ENCODE assay signal across 9 cellular contexts in the genomic region with DNA sequence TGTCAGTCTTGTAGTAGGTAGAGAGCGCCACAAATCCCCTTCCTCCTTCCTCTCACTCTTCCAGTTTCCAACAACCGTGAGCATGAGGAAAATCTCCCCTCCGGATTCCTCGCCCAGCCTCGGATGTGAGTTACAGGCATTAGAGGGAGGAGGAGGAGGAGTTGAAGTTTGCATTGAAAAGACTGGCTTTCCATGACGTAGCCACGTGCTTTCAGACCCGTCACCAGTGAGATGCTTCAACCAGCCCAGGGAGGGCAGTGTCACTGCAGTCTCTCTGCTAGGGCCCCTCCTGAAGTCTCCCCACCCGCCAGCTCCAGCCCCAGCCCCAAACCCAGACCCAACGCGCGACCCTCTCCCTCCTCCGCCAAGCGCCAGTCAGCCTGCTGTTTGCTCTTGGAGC. TPM values are rescaled to one million over a fixed set of nuclear protein-coding genes. Genes with fewer than 3 reads are reported as not detected.
A peak's percentile ranks its signal among the peaks of the same experiment; 100 is the strongest.
DNase-seq lines count a peak whose midpoint lies in the region; ATAC-seq and TF ChIP-seq lines count a peak whose summit lies in the region.
"Had no signal": no experiment of that assay in that cellular context is flagged by ENCODE, and none has a peak within 500 bp of the region (broad histone marks: within the 10 kb centered on the region; RNA-seq: fewer than 3 reads in every experiment).

No MANE protein-coding gene starts in this region.

- intact Hi-C loops in activated CD4-positive, alpha-beta T cell treated with anti-CD3 and anti-CD28 coated beads for 36 hours (cut with DNase I, micrococcal nuclease): no loop called here
- intact Hi-C loops in Panc1 (cut with micrococcal nuclease; ENCODE audit: unreplicated experiment): no loop called here

- H3K36me3 ChIP-seq in Panc1 (ENCODE audit: control insufficient read depth, insufficient read depth, low read length): no peaks in the 10 kb centered on the region
- H3K36me3 ChIP-seq in kidney epithelial cell (ENCODE audit: control insufficient read depth, insufficient read depth, low read length): no peaks in the 10 kb centered on the region

- H3K9me3 Mint-ChIP-seq in activated CD4-positive, alpha-beta T cell treated with anti-CD3 and anti-CD28 coated beads for 36 hours (ENCODE audit: low read depth): no peaks in the 10 kb centered on the region
- no peaks in the 10 kb centered on the region for H3K9me3 Mint-ChIP-seq in activated CD4-positive, alpha-beta T cell treated with anti-CD3 and anti-CD28 coated beads, Interleukin-2, amount 10 ng/mL, durations not matched to agents 7 days and 5 days
- no peaks in the 10 kb centered on the region for H3K9me3 Mint-ChIP-seq in central memory CD8-positive, alpha-beta T cell

- H3K9me3 ChIP-seq in Panc1 (ENCODE audit: control insufficient read depth, insufficient read depth, low read depth, low read length): no peaks in the 10 kb centered on the region

- H3K36me3 Mint-ChIP-seq in activated CD4-positive, alpha-beta T cell treated with anti-CD3 and anti-CD28 coated beads for 36 hours (ENCODE audit: low read depth): no peaks in the 10 kb centered on the region
- H3K36me3 Mint-ChIP-seq in activated CD4-positive, alpha-beta T cell treated with anti-CD3 and anti-CD28 coated beads, Interleukin-2, amount 10 ng/mL, durations not matched to agents 7 days and 5 days (ENCODE audit: low read depth): no peaks in the 10 kb centered on the region
- H3K36me3 Mint-ChIP-seq in central memory CD8-positive, alpha-beta T cell (ENCODE audit: insufficient read depth): peaks cover 7% of the 10 kb centered on the region

- peaks cover 9% of the 10 kb centered on the region for H3K4me1 ChIP-seq in Panc1 (ENCODE audit: control insufficient read depth, insufficient read depth, low read length)

- TF ChIP-seq CTCF in Panc1 (IDR thresholded peaks at IDR 0.05): no peak
- peak; percentile 39 for TF ChIP-seq CTCF in kidney epithelial cell (IDR thresholded peaks at IDR 0.05; ENCODE audit: insufficient read depth, low read length, poor library complexity, severe bottlenecking)

- H3K27ac Mint-ChIP-seq in activated CD4-positive, alpha-beta T cell treated with anti-CD3 and anti-CD28 coated beads for 36 hours: no peak overlapping the region
- H3K27ac Mint-ChIP-seq in activated CD4-positive, alpha-beta T cell treated with anti-CD3 and anti-CD28 coated beads, Interleukin-2, amount 10 ng/mL, durations not matched to agents 7 days and 5 days: no peak overlapping the region
- no peak overlapping the region for H3K27ac Mint-ChIP-seq in central memory CD8-positive, alpha-beta T cell (ENCODE audit: low read depth)

- peaks cover 25% of the 10 kb centered on the region for H3K4me1 Mint-ChIP-seq in activated CD4-positive, alpha-beta T cell treated with anti-CD3 and anti-CD28 coated beads for 36 hours
- peaks cover 28% of the 10 kb centered on the region for H3K4me1 Mint-ChIP-seq in activated CD4-positive, alpha-beta T cell treated with anti-CD3 and anti-CD28 coated beads, Interleukin-2, amount 10 ng/mL, durations not matched to agents 7 days and 5 days
- peaks cover 27% of the 10 kb centered on the region for H3K4me1 Mint-ChIP-seq in central memory CD8-positive, alpha-beta T cell

- BruUV-seq in Panc1 (replicated peaks; lab: Mats Ljungman, UMichigan): no TSS peak

- POLR2A ChIA-PET in activated CD4-positive, alpha-beta T cell treated with anti-CD3 and anti-CD28 coated beads for 36 hours (lab: Charles Lee): no interaction called here
- POLR2A ChIA-PET in activated CD4-positive, alpha-beta T cell treated with anti-CD3 and anti-CD28 coated beads, Interleukin-2, amount 10 ng/mL, durations not matched to agents 7 days and 5 days (lab: Charles Lee): no interaction called here
- POLR2A ChIA-PET in Panc1 (lab: Charles Lee): no interaction called here

- peak; percentile 75 for DNase-seq in activated CD4-positive, alpha-beta T cell treated with anti-CD3 and anti-CD28 coated beads for 36 hours
- no peak for DNase-seq in activated CD4-positive, alpha-beta T cell treated with anti-CD3 and anti-CD28 coated beads, Interleukin-2, amount 10 ng/mL, durations not matched to agents 7 days and 5 days
- DNase-seq in Panc1 (ENCODE audit: low read depth, low spot score) (no peak), kidney epithelial cell (ENCODE audit: low read depth) (peak; percentile 14), RKO (ENCODE audit: low spot score) (no peak), NCI-H2081 (lab: John Stamatoyannopoulos, UW) (no peak)
- no peak for DNase-seq in central memory CD8-positive, alpha-beta T cell (ENCODE audit: low spot score in 2 of 2)
- DNase-seq in stimulated activated naive CD4-positive, alpha-beta T cell (lab: John Stamatoyannopoulos, UW): peak in 4 of 6 experiments; percentile 3 to 20 (median 8)

- in situ Hi-C loops in Panc1 (cut with HindIII; ENCODE audit: low pct_unique_long_range_greater_than_20kb, low sequenced_read_pairs): no loop called here

- CTCF ChIA-PET in activated CD4-positive, alpha-beta T cell treated with anti-CD3 and anti-CD28 coated beads for 36 hours (lab: Charles Lee): interaction anchor here (1.7 kb wide), 1 partner anchor 9 kb away, joined by 7 read pairs; no protein-coding TSS in a partner anchor
- CTCF ChIA-PET in activated CD4-positive, alpha-beta T cell treated with anti-CD3 and anti-CD28 coated beads, Interleukin-2, amount 10 ng/mL, durations not matched to agents 7 days and 5 days (lab: Charles Lee): interaction anchor here (0.7 kb wide), 1 partner anchor 64 kb away, joined by 3 read pairs; no protein-coding TSS in a partner anchor
- CTCF ChIA-PET in Panc1 (lab: Charles Lee): no interaction called here

- peak overlapping the region; percentile 49 for H3K4me3 Mint-ChIP-seq in activated CD4-positive, alpha-beta T cell treated with anti-CD3 and anti-CD28 coated beads for 36 hours
- H3K4me3 Mint-ChIP-seq in activated CD4-positive, alpha-beta T cell treated with anti-CD3 and anti-CD28 coated beads, Interleukin-2, amount 10 ng/mL, durations not matched to agents 7 days and 5 days: no peak overlapping the region
- peak overlapping the region; percentile 38 for H3K4me3 Mint-ChIP-seq in central memory CD8-positive, alpha-beta T cell

- ATAC-seq in activated CD4-positive, alpha-beta T cell treated with anti-CD3 and anti-CD28 coated beads for 36 hours: peak; percentile 87
- ATAC-seq in Panc1: peak; percentile 55; the same call in 1 of the 2 replicates
- ATAC-seq in central memory CD8-positive, alpha-beta T cell (replicated peaks; ENCODE audit: extremely low read depth, poor library complexity, severe bottlenecking): no peak

- H3K4me3 ChIP-seq in Panc1 (ENCODE audit: low read depth in 2 of 2, low read length in 2 of 2) (peak overlapping the region; percentile 38 to 44), kidney epithelial cell (ENCODE audit: low read depth, low read length) (peak overlapping the region; percentile 21)

- peaks cover 55% of the 10 kb centered on the region for H3K27me3 Mint-ChIP-seq in activated CD4-positive, alpha-beta T cell treated with anti-CD3 and anti-CD28 coated beads for 36 hours
- H3K27me3 Mint-ChIP-seq in activated CD4-positive, alpha-beta T cell treated with anti-CD3 and anti-CD28 coated beads, Interleukin-2, amount 10 ng/mL, durations not matched to agents 7 days and 5 days: peaks cover 62% of the 10 kb centered on the region
- H3K27me3 Mint-ChIP-seq in central memory CD8-positive, alpha-beta T cell: peaks cover 87% of the 10 kb centered on the region

- H3K27me3 ChIP-seq in Panc1 (ENCODE audit: control insufficient read depth, insufficient read depth, low read length): peaks cover 8% of the 10 kb centered on the region
- peaks cover 11% of the 10 kb centered on the region for H3K27me3 ChIP-seq in kidney epithelial cell (ENCODE audit: control insufficient read depth, insufficient read depth, low read length)

- no peak overlapping the region for H3K27ac ChIP-seq in Panc1 (ENCODE audit: low read length)

RNA-seq across cellular contexts. Expression of a gene that starts 0.4 kb away (rescaled TPM):
- total RNA-seq in activated CD4-positive, alpha-beta T cell treated with anti-CD3 and anti-CD28 coated beads for 36 hours: not detected
- not detected for total RNA-seq in activated CD4-positive, alpha-beta T cell treated with anti-CD3 and anti-CD28 coated beads, Interleukin-2, amount 10 ng/mL, durations not matched to agents 7 days and 5 days
- total RNA-seq in Panc1 (2021; ENCODE audit: unreplicated experiment) (0.03 TPM), kidney epithelial cell (under 0.01 TPM in 1 of 2 replicates, not detected in the other)
- 0.04 TPM for polyA plus RNA-seq in Panc1 (2012; ENCODE audit: insufficient read length)
- total RNA-seq: T-helper 2 cell treated with Interferon-gamma antibody and Interleukin-4, amounts not matched to agents 100 ng/mL and 5 ng/mL, for 36 hours had no signal

Comparison
In these comparisons a context has a peak if more than half of its experiments do, and no peak if none do; other contexts are left out.
1. DNase-seq: peak in activated CD4-positive, alpha-beta T cell treated with anti-CD3 and anti-CD28 coated beads for 36 hours (single experiment), kidney epithelial cell (single experiment) and stimulated activated naive CD4-positive, alpha-beta T cell (4 of 6); none in activated CD4-positive, alpha-beta T cell treated with anti-CD3 and anti-CD28 coated beads, Interleukin-2, amount 10 ng/mL, durations not matched to agents 7 days and 5 days (single experiment), Panc1 (single experiment), central memory CD8-positive, alpha-beta T cell (0 of 2), RKO (single experiment) and NCI-H2081 (0 of 2).